Comparison of ENCODE assay signal across 8 cellular contexts in genomic region chr1:244599937-244600350, GRCh38. TPM values are rescaled to one million over a fixed set of nuclear protein-coding genes. Genes with fewer than 3 reads are reported as not detected.
DNase-seq lines count a peak whose midpoint lies in the region; ATAC-seq, FAIRE-seq and TF ChIP-seq lines count a peak whose summit lies in the region.

No MANE protein-coding gene starts in this region.

- no peak overlapping the region for H3K27ac ChIP-seq in kidney (ENCODE audit: low read depth in 2 of 2, low read length in 2 of 2)

- no peaks in the 10 kb centered on the region for H3K36me3 ChIP-seq in kidney (ENCODE audit: control insufficient read depth in 1 of 2, insufficient read depth in 2 of 2, low read length in 2 of 2)

- peak; percentile 94 for ATAC-seq in GM19395 (IDR thresholded peaks at IDR 0.05; ENCODE audit: unreplicated experiment)
- ATAC-seq in HG03442 (IDR thresholded peaks at IDR 0.05; ENCODE audit: unreplicated experiment): peak; percentile 98

- no peak for TF ChIP-seq CTCF in AG09319 (IDR thresholded peaks at IDR 0.05; ENCODE audit: low read depth, low read length)
- TF ChIP-seq CTCF in kidney (IDR thresholded peaks at IDR 0.05; ENCODE audit: borderline replicate concordance, extremely low read depth, insufficient read depth): no peak

- no peak for FAIRE-seq in kidney (lab: Jason Lieb, UNC)

- no peak overlapping the region for H3K4me3 ChIP-seq in kidney (ENCODE audit: low read length in 2 of 2)

- no peak overlapping the region for H3K9ac ChIP-seq in kidney (ENCODE audit: low read length in 2 of 2)

- H3K4me1 ChIP-seq in kidney (ENCODE audit: control insufficient read depth in 1 of 2, insufficient read depth in 1 of 2, low read depth in 1 of 2, low read length in 2 of 2): no peaks in the 10 kb centered on the region

- DNase-seq in AG09319 (ENCODE audit: extremely low read depth, low read depth) (peak; percentile 67), fibroblast of gingiva (ENCODE audit: low read depth) (peak; percentile 85), posterior vena cava (ENCODE audit: low spot score) (no peak), kidney (no peak)
- DNase-seq in activated CD4-positive, alpha-beta T cell treated with anti-CD3 and anti-CD28 coated beads for 1 hour: peak; percentile 21
- DNase-seq in stimulated activated CD4-positive, alpha-beta T cell treated with anti-CD3 and anti-CD28 coated beads, Interleukin-4, amount 100 ng/mL, for 1 hour: peak; percentile 35

- intact Hi-C loops in posterior vena cava (cut with DNase I): loop anchor here (5.0 to 10.0 kb wide), 4 partner anchors 197 to 445 kb away; no protein-coding TSS in a partner anchor
- intact Hi-C loops in kidney (cut with DNase I): loop anchor here (10.0 kb wide), 1 partner anchor 445 kb away; no protein-coding TSS in a partner anchor

- no peaks in the 10 kb centered on the region for H3K9me3 ChIP-seq in kidney (ENCODE audit: control insufficient read depth in 1 of 2, low read length in 2 of 2)

RNA-seq across cellular contexts. Expression of gene DESI2, which starts 53.0 kb away (rescaled TPM):
- 10 to 100 TPM; 28.4 to 31.6 TPM for total RNA-seq in posterior vena cava
- 23.5 TPM for total RNA-seq in kidney
- polyA plus RNA-seq in kidney (ENCODE audit: insufficient read depth, low read depth, low replicate concordance): 11.9 TPM

Comparison
In these comparisons a context has a peak if more than half of its experiments do, and no peak if none do; other contexts are left out.
1. DNase-seq: peak in AG09319 (single experiment), activated CD4-positive, alpha-beta T cell treated with anti-CD3 and anti-CD28 coated beads for 1 hour (single experiment), fibroblast of gingiva (single experiment) and stimulated activated CD4-positive, alpha-beta T cell treated with anti-CD3 and anti-CD28 coated beads, Interleukin-4, amount 100 ng/mL, for 1 hour (single experiment); none in posterior vena cava (single experiment) and kidney (single experiment).